Comparison of ENCODE assay signal across 9 cellular contexts in the genomic region with DNA sequence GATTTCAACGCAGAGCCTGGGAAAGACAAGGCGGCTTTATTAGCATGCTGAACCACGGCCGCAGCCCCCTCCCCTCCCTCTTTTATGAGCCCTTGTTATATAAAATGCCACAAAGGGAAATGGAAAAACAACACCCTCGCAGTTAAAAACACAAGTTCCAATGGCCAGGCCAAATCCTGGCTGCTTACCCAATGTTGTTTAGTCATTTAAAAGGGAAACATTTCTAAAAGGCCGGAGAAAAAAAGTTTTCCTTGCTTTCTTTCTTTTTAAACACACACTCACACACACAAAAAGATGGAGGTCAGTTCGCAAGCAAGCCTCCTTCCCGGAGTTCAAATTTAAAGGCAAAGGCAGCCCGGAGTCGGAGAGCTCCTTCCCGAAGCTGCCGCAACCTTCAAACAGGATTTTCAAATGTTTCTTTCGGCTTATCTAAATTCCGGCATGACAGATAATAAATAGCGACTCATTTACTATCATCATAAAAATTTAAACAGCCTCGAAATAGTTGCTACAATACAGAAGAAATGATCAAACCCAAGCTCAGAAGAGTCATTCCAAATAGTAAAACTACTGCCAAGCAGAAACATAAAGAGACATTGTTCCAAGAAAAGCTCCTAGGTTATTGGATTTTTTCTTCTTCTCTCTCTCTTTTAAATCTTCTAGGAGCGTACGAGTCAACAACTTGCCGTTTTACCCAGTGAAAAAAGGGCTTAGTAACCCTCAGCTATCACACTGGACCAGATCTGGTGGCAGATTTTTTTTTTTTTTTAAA. TPM values are rescaled to one million over a fixed set of nuclear protein-coding genes. Genes with fewer than 3 reads are reported as not detected.
DNase-seq lines count a peak whose midpoint lies in the region; ATAC-seq and TF ChIP-seq lines count a peak whose summit lies in the region.
"Had no signal": no experiment of that assay in that cellular context is flagged by ENCODE, and none has a peak within 500 bp of the region (broad histone marks: within the 10 kb centered on the region; RNA-seq: fewer than 3 reads in every experiment).

No MANE protein-coding gene starts in this region.

- peak overlapping the region; percentile 26 for H3K9ac ChIP-seq in endocrine pancreas (ENCODE audit: control insufficient read depth, insufficient read depth, low read length)

- ATAC-seq in heart left ventricle (no peak), Right ventricle myocardium superior (ENCODE audit: poor library complexity) (no peak), natural killer cell (no peak), GM18520 (IDR thresholded peaks at IDR 0.05; ENCODE audit: unreplicated experiment) (no peak)

- H3K27me3 ChIP-seq in heart left ventricle: peaks cover 0 to 67% (median 12%) of the 10 kb centered on the region in 9 donors
- no peaks in the 10 kb centered on the region for H3K27me3 ChIP-seq in endocrine pancreas (ENCODE audit: control insufficient read depth, insufficient read depth, low read length)
- no peaks in the 10 kb centered on the region for H3K27me3 ChIP-seq in uterus

- H3K27ac ChIP-seq in heart left ventricle (peak overlapping the region in 8 of 12 donors; percentile 3 to 69 (median 60)), uterus (peak overlapping the region; percentile 90 to 95)
- H3K27ac ChIP-seq: SJSA1 had no signal

- intact Hi-C loops in heart left ventricle (cut with DNase I): no loop called here
- intact Hi-C loops in Right ventricle myocardium superior (cut with DNase I): no loop called here
- intact Hi-C loops in natural killer cell (cut with micrococcal nuclease): no loop called here
- intact Hi-C loops in uterus (cut with DNase I; ENCODE audit: low total_unique reads): no loop called here

- 4 to 6% (median 5%) methylated on average over 19 of the region's 19 CpGs for WGBS in heart left ventricle, 4 donors

- no peak for DNase-seq in heart left ventricle
- DNase-seq in Right ventricle myocardium superior: no peak
- DNase-seq in natural killer cell: no peak
- no peak for DNase-seq in uterus
- DNase-seq in AML-193 (lab: John Stamatoyannopoulos, UW): no peak
- DNase-seq in activated CD4-positive, CD25-positive, alpha-beta regulatory T cell (lab: John Stamatoyannopoulos, UW): no peak

- H3K4me1 ChIP-seq in heart left ventricle: peaks cover 0 to 48% (median 14%) of the 10 kb centered on the region in 12 donors
- no peaks in the 10 kb centered on the region for H3K4me1 ChIP-seq in endocrine pancreas (ENCODE audit: control insufficient read depth, insufficient read depth, low read length)
- peaks cover 0 to 11% of the 10 kb centered on the region in 2 donors for H3K4me1 ChIP-seq in uterus

- H3K4me3 ChIP-seq in heart left ventricle (peak overlapping the region in 11 of 12 donors; percentile 19 to 72 (median 55)), endocrine pancreas (ENCODE audit: control insufficient read depth, insufficient read depth, low read length) (peak overlapping the region; percentile 62), uterus (peak overlapping the region; percentile 59 to 61)
- H3K4me3 ChIP-seq: SJSA1 had no signal

- peaks cover 13 to 14% of the 10 kb centered on the region in 2 donors for H3K4me1 Mint-ChIP-seq in natural killer cell

- no peaks in the 10 kb centered on the region for H3K36me3 ChIP-seq in heart left ventricle
- no peaks in the 10 kb centered on the region for H3K36me3 ChIP-seq in endocrine pancreas (ENCODE audit: control insufficient read depth, insufficient read depth, low read length)
- no peaks in the 10 kb centered on the region for H3K36me3 ChIP-seq in uterus
- H3K36me3 ChIP-seq: SJSA1 had no signal

- H3K27me3 Mint-ChIP-seq in natural killer cell (ENCODE audit: low read depth in 2 of 2): peaks cover 58 to 68% of the 10 kb centered on the region in 2 donors

- H3K9me3 Mint-ChIP-seq in natural killer cell: no peaks in the 10 kb centered on the region

- no peak overlapping the region for H3K27ac Mint-ChIP-seq in natural killer cell

- no peaks in the 10 kb centered on the region for H3K9me3 ChIP-seq in heart left ventricle
- H3K9me3 ChIP-seq in endocrine pancreas (ENCODE audit: control insufficient read depth, low read length): no peaks in the 10 kb centered on the region
- no peaks in the 10 kb centered on the region for H3K9me3 ChIP-seq in uterus
- H3K9me3 ChIP-seq: SJSA1 had no signal

- TF ChIP-seq POLR2A in heart left ventricle (IDR thresholded peaks at IDR 0.05) (no peak), uterus (IDR thresholded peaks at IDR 0.05) (no peak)

- no peaks in the 10 kb centered on the region for H3K36me3 Mint-ChIP-seq in natural killer cell

- TF ChIP-seq CTCF in heart left ventricle (IDR thresholded peaks at IDR 0.05) (no peak), natural killer cell (IDR thresholded peaks at IDR 0.05) (no peak), uterus (IDR thresholded peaks at IDR 0.05) (no peak)

- H3K4me3 Mint-ChIP-seq in natural killer cell: peak overlapping the region; percentile 59

RNA-seq across cellular contexts. Expression of a gene that starts 3.5 kb away (rescaled TPM):
- total RNA-seq in heart left ventricle (1 to 10 TPM in 2 of 9 donors, under 1 TPM in 3, not detected in 4; 0.40 to 1.6 (median 0.63) TPM), Right ventricle myocardium superior (0.30 TPM), natural killer cell (not detected), uterus (10 to 100 TPM in 1 of 4 donors, 1 to 10 TPM in 1, under 1 TPM in 2; under 0.01 to 11.9 (median 2.9) TPM)
- polyA plus RNA-seq in heart left ventricle: under 1 TPM; 0.04 TPM
